ENCODE assay signal across 3 cellular contexts in genomic region chr3:46594723-46595122, GRCh38.
TF ChIP-seq lines count a peak whose summit lies in the region.

No MANE protein-coding gene starts in this region.

TF ChIP-seq in HepG2, 621 proteins besides CTCF, POLR2A, EP300 and RAD21:
- TF ChIP-seq ZNF644 (CRISPR knock-in tag; IDR thresholded peaks at IDR 0.05; ENCODE audit: low read depth) (no peak), HDAC2 (CRISPR knock-in tag; IDR thresholded peaks at IDR 0.05) (no peak), ESRRA (CRISPR knock-in tag; IDR thresholded peaks at IDR 0.05; ENCODE audit: low read depth) (no peak), ZNF609 (CRISPR knock-in tag; IDR thresholded peaks at IDR 0.05; ENCODE audit: borderline replicate concordance) (no peak), ZNF878 (CRISPR knock-in tag; IDR thresholded peaks at IDR 0.05) (no peak), ZNF768 (CRISPR knock-in tag; IDR thresholded peaks at IDR 0.05) (peak; percentile 71; the same call in 1 of the 2 replicates), KLF11 (CRISPR knock-in tag; IDR thresholded peaks at IDR 0.05) (no peak)
- TF ChIP-seq, protein P1, sequence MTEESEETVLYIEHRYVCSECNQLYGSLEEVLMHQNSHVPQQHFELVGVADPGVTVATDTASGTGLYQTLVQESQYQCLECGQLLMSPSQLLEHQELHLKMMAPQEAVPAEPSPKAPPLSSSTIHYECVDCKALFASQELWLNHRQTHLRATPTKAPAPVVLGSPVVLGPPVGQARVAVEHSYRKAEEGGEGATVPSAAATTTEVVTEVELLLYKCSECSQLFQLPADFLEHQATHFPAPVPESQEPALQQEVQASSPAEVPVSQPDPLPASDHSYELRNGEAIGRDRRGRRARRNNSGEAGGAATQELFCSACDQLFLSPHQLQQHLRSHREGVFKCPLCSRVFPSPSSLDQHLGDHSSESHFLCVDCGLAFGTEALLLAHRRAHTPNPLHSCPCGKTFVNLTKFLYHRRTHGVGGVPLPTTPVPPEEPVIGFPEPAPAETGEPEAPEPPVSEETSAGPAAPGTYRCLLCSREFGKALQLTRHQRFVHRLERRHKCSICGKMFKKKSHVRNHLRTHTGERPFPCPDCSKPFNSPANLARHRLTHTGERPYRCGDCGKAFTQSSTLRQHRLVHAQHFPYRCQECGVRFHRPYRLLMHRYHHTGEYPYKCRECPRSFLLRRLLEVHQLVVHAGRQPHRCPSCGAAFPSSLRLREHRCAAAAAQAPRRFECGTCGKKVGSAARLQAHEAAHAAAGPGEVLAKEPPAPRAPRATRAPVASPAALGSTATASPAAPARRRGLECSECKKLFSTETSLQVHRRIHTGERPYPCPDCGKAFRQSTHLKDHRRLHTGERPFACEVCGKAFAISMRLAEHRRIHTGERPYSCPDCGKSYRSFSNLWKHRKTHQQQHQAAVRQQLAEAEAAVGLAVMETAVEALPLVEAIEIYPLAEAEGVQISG (CRISPR knock-in tag; IDR thresholded peaks at IDR 0.05): no peak
TF ChIP-seq in HepG2: peak in this region for 1.

TF ChIP-seq in HEK293, 187 proteins besides CTCF, POLR2A, EP300 and RAD21:
- TF ChIP-seq ZNF768 (tag by site-specific recombination; IDR thresholded peaks at IDR 0.05) (0 out of 2 replicates have a peak, but pooled peaks have one; percentile 47), ZSCAN5A (tag by site-specific recombination; IDR thresholded peaks at IDR 0.05) (no peak)
TF ChIP-seq in HEK293: peak in this region for 1.

TF ChIP-seq in K562, 482 proteins besides CTCF, POLR2A, EP300 and RAD21:
- TF ChIP-seq DACH1 (IDR thresholded peaks at IDR 0.05; ENCODE audit: partially characterized antibody) (peak; percentile 1), ZFP36 (IDR thresholded peaks at IDR 0.05; ENCODE audit: low read depth, low read length, partially characterized antibody) (peak; percentile 86), TAF15 (IDR thresholded peaks at IDR 0.05; ENCODE audit: low read depth, low read length) (no peak), POLR2H (tag; IDR thresholded peaks at IDR 0.05; ENCODE audit: low read depth) (no peak), TAF7 (tag; IDR thresholded peaks at IDR 0.05) (no peak), SMARCA5 (IDR thresholded peaks at IDR 0.05) (peak; percentile 69; the same call in 1 of the 2 replicates), RBM25 (IDR thresholded peaks at IDR 0.05; ENCODE audit: low read depth, low read length, severe bottlenecking) (peak; percentile 97), PTBP1 (IDR thresholded peaks at IDR 0.05; ENCODE audit: low read depth, low read length) (peak; percentile 81; the same call in 1 of the 2 replicates), RCOR1 (IDR thresholded peaks at IDR 0.05; ENCODE audit: borderline replicate concordance in 1 of 2, low read depth in 2 of 2, low read length in 2 of 2) (peak in 1 of 2 experiments; percentile 35; a peak in 1 of 4 replicates), BCOR (IDR thresholded peaks at IDR 0.05) (peak; percentile 72; the same call in 1 of the 2 replicates), ESRRA (IDR thresholded peaks at IDR 0.05; ENCODE audit: borderline replicate concordance, low read depth) (no peak), MIER1 (IDR thresholded peaks at IDR 0.05; ENCODE audit: low read depth) (peak; percentile 70; the same call in 1 of the 2 replicates), ZNF146 (CRISPR knock-in tag; IDR thresholded peaks at IDR 0.05; ENCODE audit: unreplicated experiment) (no peak)
- TF ChIP-seq, protein P2, sequence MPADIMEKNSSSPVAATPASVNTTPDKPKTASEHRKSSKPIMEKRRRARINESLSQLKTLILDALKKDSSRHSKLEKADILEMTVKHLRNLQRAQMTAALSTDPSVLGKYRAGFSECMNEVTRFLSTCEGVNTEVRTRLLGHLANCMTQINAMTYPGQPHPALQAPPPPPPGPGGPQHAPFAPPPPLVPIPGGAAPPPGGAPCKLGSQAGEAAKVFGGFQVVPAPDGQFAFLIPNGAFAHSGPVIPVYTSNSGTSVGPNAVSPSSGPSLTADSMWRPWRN (IDR thresholded peaks at IDR 0.05; ENCODE audit: low read depth): no peak
TF ChIP-seq in K562: peak in this region for 8.
